ENCODE assay signal across 15 cellular contexts in the genomic region with DNA sequence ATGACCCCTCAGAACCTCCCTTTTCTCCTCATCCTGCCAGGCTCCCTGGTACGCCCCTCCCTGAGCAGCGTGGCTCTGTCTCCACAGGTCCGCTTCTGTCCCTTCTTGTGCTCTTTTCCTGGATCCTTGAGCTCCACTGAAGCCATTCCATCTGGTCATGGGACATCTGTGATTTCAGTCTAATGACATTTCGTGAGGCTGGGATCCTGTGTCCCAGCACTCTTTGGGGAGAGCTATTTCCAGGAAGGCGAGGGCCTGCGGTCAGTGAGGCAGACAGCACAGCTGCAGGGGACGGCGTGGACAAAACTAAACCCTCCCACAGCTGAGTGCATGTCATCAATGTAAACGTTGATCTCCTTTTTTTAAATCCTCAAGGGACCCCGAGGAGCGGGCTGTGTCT.
A peak's percentile ranks its signal among the peaks of the same experiment; 100 is the strongest.
DNase-seq lines count a peak whose midpoint lies in the region; ATAC-seq and TF ChIP-seq lines count a peak whose summit lies in the region.
"Had no signal": no experiment of that assay in that cellular context is flagged by ENCODE, and none has a peak within 500 bp of the region (broad histone marks: within the 10 kb centered on the region; RNA-seq: fewer than 3 reads in every experiment).

No MANE protein-coding gene starts in this region.

- H3K79me2 ChIP-seq in hepatocyte: no peaks in the 10 kb centered on the region

- peak overlapping the region; percentile 66 to 92 (median 82) for H3K4me2 ChIP-seq in BLaER1 treated with 17β-estradiol and CSF1 and Interleukin-3, amounts not matched to agents 10 nM and 100 nM
- peak overlapping the region; percentile 27 for H3K4me2 ChIP-seq in hepatocyte

- H3K4me3 Mint-ChIP-seq in progenitor cell of endocrine pancreas (ENCODE audit: low read depth): no peak overlapping the region
- H3K4me3 Mint-ChIP-seq: natural killer cell treated with Interleukin-12 subunit alpha and Interleukin-12 subunit beta and Interleukin-15 and Interleukin-18, amount 100 ng/mL, for 72 hours; stimulated activated effector memory CD8-positive, alpha-beta T cell treated with anti-CD3 and anti-CD28 coated beads, Interleukin-12 subunit alpha, Interleukin-12 subunit beta, amount 100 ng/mL, for 72 hours; T-helper 1 cell treated with Interleukin-12 subunit alpha and Interleukin-12 subunit beta and Interleukin-4 antibody, amounts not matched to agents 30 μg/mL and 1 μg/mL, for 36 hours had no signal

- H3K9me3 Mint-ChIP-seq in progenitor cell of endocrine pancreas (ENCODE audit: low read depth): no peaks in the 10 kb centered on the region
- H3K9me3 Mint-ChIP-seq: natural killer cell treated with Interleukin-12 subunit alpha and Interleukin-12 subunit beta and Interleukin-15 and Interleukin-18, amount 100 ng/mL, for 72 hours; stimulated activated effector memory CD8-positive, alpha-beta T cell treated with anti-CD3 and anti-CD28 coated beads, Interleukin-12 subunit alpha, Interleukin-12 subunit beta, amount 100 ng/mL, for 72 hours; T-helper 1 cell treated with Interleukin-12 subunit alpha and Interleukin-12 subunit beta and Interleukin-4 antibody, amounts not matched to agents 30 μg/mL and 1 μg/mL, for 36 hours had no signal

- peak overlapping the region in 9 of 11 experiments; percentile 1 to 61 (median 56); a peak in 15 of 22 replicates for H3K9ac ChIP-seq in BLaER1 treated with 17β-estradiol and CSF1 and Interleukin-3, amounts not matched to agents 10 nM and 100 nM

- H3K4me3 ChIP-seq in BLaER1 treated with 17β-estradiol and CSF1 and Interleukin-3, amounts not matched to agents 10 nM and 100 nM: peak overlapping the region in 3 of 10 experiments; percentile 11 to 33 (median 14); a peak in 6 of 20 replicates
- no peak overlapping the region for H3K4me3 ChIP-seq in brain microvascular endothelial cell (ENCODE audit: low read depth, low read length)
- no peak overlapping the region for H3K4me3 ChIP-seq in hepatocyte

- ATAC-seq in HG02763 (IDR thresholded peaks at IDR 0.05; ENCODE audit: unreplicated experiment) (no peak), HG02938 (IDR thresholded peaks at IDR 0.05; ENCODE audit: unreplicated experiment) (no peak)
- ATAC-seq: HCT116; natural killer cell treated with Interleukin-12 subunit alpha and Interleukin-12 subunit beta and Interleukin-15 and Interleukin-18, amount 100 ng/mL, for 72 hours; stimulated activated effector memory CD8-positive, alpha-beta T cell treated with anti-CD3 and anti-CD28 coated beads, Interleukin-12 subunit alpha, Interleukin-12 subunit beta, amount 100 ng/mL, for 72 hours had no signal

- H3K4me1 Mint-ChIP-seq in progenitor cell of endocrine pancreas (ENCODE audit: low read depth): peaks cover 27% of the 10 kb centered on the region
- H3K4me1 Mint-ChIP-seq: stimulated activated effector memory CD8-positive, alpha-beta T cell treated with anti-CD3 and anti-CD28 coated beads, Interleukin-12 subunit alpha, Interleukin-12 subunit beta, amount 100 ng/mL, for 72 hours had no signal

- H3K9me3 ChIP-seq in BLaER1 treated with 17β-estradiol and CSF1 and Interleukin-3, amounts not matched to agents 10 nM and 100 nM (replicated peaks in 1 of 11): peaks cover 0 to 9% (median 0%) of the 10 kb centered on the region in 11 experiments; a peak in 5 of 22 replicates
- H3K9me3 ChIP-seq in hepatocyte (ENCODE audit: low read depth): no peaks in the 10 kb centered on the region

- H3K27me3 Mint-ChIP-seq in progenitor cell of endocrine pancreas: no peaks in the 10 kb centered on the region
- H3K27me3 Mint-ChIP-seq: natural killer cell treated with Interleukin-12 subunit alpha and Interleukin-12 subunit beta and Interleukin-15 and Interleukin-18, amount 100 ng/mL, for 72 hours had no signal

- TF ChIP-seq CTCF in brain microvascular endothelial cell (IDR thresholded peaks at IDR 0.05; ENCODE audit: low read depth, low read length, missing control alignments) (no peak), hepatocyte (IDR thresholded peaks at IDR 0.05; ENCODE audit: poor library complexity) (no peak), progenitor cell of endocrine pancreas (IDR thresholded peaks at IDR 0.05; ENCODE audit: unreplicated experiment) (no peak)

- H4K20me1 ChIP-seq in BLaER1 treated with 17β-estradiol and CSF1 and Interleukin-3, amounts not matched to agents 10 nM and 100 nM: no peaks in the 10 kb centered on the region
- no peaks in the 10 kb centered on the region for H4K20me1 ChIP-seq in hepatocyte (ENCODE audit: insufficient read depth, poor library complexity, severe bottlenecking)

- peak overlapping the region; percentile 3 for H3K27ac Mint-ChIP-seq in progenitor cell of endocrine pancreas
- H3K27ac Mint-ChIP-seq: natural killer cell treated with Interleukin-12 subunit alpha and Interleukin-12 subunit beta and Interleukin-15 and Interleukin-18, amount 100 ng/mL, for 72 hours; stimulated activated effector memory CD8-positive, alpha-beta T cell treated with anti-CD3 and anti-CD28 coated beads, Interleukin-12 subunit alpha, Interleukin-12 subunit beta, amount 100 ng/mL, for 72 hours; T-helper 1 cell treated with Interleukin-12 subunit alpha and Interleukin-12 subunit beta and Interleukin-4 antibody, amounts not matched to agents 30 μg/mL and 1 μg/mL, for 36 hours had no signal

- H3K27ac ChIP-seq in BLaER1 treated with 17β-estradiol and CSF1 and Interleukin-3, amounts not matched to agents 10 nM and 100 nM: peak overlapping the region; percentile 26 to 74 (median 59); a peak in 18 of 22 replicates
- H3K27ac ChIP-seq in brain microvascular endothelial cell: no peak overlapping the region
- H3K27ac ChIP-seq in hepatocyte: peak overlapping the region; percentile 47

- no peaks in the 10 kb centered on the region for H3K36me3 Mint-ChIP-seq in progenitor cell of endocrine pancreas (ENCODE audit: insufficient read depth)
- H3K36me3 Mint-ChIP-seq: natural killer cell treated with Interleukin-12 subunit alpha and Interleukin-12 subunit beta and Interleukin-15 and Interleukin-18, amount 100 ng/mL, for 72 hours; stimulated activated effector memory CD8-positive, alpha-beta T cell treated with anti-CD3 and anti-CD28 coated beads, Interleukin-12 subunit alpha, Interleukin-12 subunit beta, amount 100 ng/mL, for 72 hours had no signal

- peaks cover 12 to 68% (median 23%) of the 10 kb centered on the region in 10 experiments for H3K4me1 ChIP-seq in BLaER1 treated with 17β-estradiol and CSF1 and Interleukin-3, amounts not matched to agents 10 nM and 100 nM
- H3K4me1 ChIP-seq in hepatocyte (ENCODE audit: insufficient read depth): peaks cover 13% of the 10 kb centered on the region

- in situ Hi-C loops in brain microvascular endothelial cell (cut with HindIII; ENCODE audit: low pct_ligation_motif_present, low sequenced_read_pairs): no loop called here

- WGBS in hepatocyte (ENCODE audit: low lambda C conversion rate, missing lambda C conversion rate): 63% methylated on average over 11 of the region's 11 CpGs

- no peaks in the 10 kb centered on the region for H3K27me3 ChIP-seq in BLaER1 treated with 17β-estradiol and CSF1 and Interleukin-3, amounts not matched to agents 10 nM and 100 nM
- H3K27me3 ChIP-seq in brain microvascular endothelial cell (replicated peaks): no peaks in the 10 kb centered on the region
- H3K27me3 ChIP-seq in hepatocyte: no peaks in the 10 kb centered on the region

- H3K36me3 ChIP-seq in BLaER1 treated with 17β-estradiol and CSF1 and Interleukin-3, amounts not matched to agents 10 nM and 100 nM: no peaks in the 10 kb centered on the region
- no peaks in the 10 kb centered on the region for H3K36me3 ChIP-seq in brain microvascular endothelial cell (replicated peaks)
- H3K36me3 ChIP-seq in hepatocyte (replicated peaks; ENCODE audit: insufficient read depth, low read depth): no peaks in the 10 kb centered on the region

- H2AFZ ChIP-seq in hepatocyte: peak overlapping the region; percentile 47

- DNase-seq in brain microvascular endothelial cell (peak; percentile 60), hepatocyte (ENCODE audit: low spot score) (no peak), progenitor cell of endocrine pancreas (ENCODE audit: low spot score, unreplicated experiment) (no peak), T-helper 2 cell (no peak)
- DNase-seq in stimulated activated CD4-positive, alpha-beta T cell treated with anti-CD3 and anti-CD28 coated beads, Interleukin-4, amount 100 ng/mL, for 4 hours: no peak
- DNase-seq: activated CD8-positive, alpha-beta memory T cell treated with anti-CD3 and anti-CD28 coated beads, Interleukin-2, amount 50 U/mL, for 48 hours; NCI-H1417 treated with DMSO at 0.1 percent for 48 hours; NCI-H510A had no signal

- H3K9me2 ChIP-seq in hepatocyte (replicated peaks; ENCODE audit: insufficient read depth): no peaks in the 10 kb centered on the region
